In genomic region chr2:170674282-170674681, GRCh38 we compare ENCODE assay signal across 9 cellular contexts. TPM values are rescaled to one million over a fixed set of nuclear protein-coding genes. Genes with fewer than 3 reads are reported as not detected.
"Had no signal": no experiment of that assay in that cellular context is flagged by ENCODE, and none has a peak within 500 bp of the region (broad histone marks: within the 10 kb centered on the region; RNA-seq: fewer than 3 reads in every experiment).

No MANE protein-coding gene starts in this region.

RNA-seq across cellular contexts. Expression of gene SP5, which starts 40.9 kb away (rescaled TPM):
- total RNA-seq: activated B cell treated with CpG ODN at 0.5 μM for 24 hours; activated CD4-positive, alpha-beta memory T cell treated with anti-CD3 and anti-CD28 coated beads for 36 hours; activated CD4-positive, alpha-beta memory T cell treated with anti-CD3 and anti-CD28 coated beads, Interleukin-2, amount 10 ng/mL, durations not matched to agents 7 days and 5 days; activated CD4-positive, alpha-beta T cell treated with anti-CD3 and anti-CD28 coated beads, Interleukin-2, amount 10 ng/mL, durations not matched to agents 7 days and 5 days; activated CD8-positive, alpha-beta memory T cell treated with anti-CD3 and anti-CD28 coated beads for 36 hours; activated CD8-positive, alpha-beta memory T cell treated with anti-CD3 and anti-CD28 coated beads, Interleukin-2, amount 10 ng/mL, durations not matched to agents 7 days and 5 days; activated CD8-positive, alpha-beta T cell treated with anti-CD3 and anti-CD28 coated beads for 36 hours; activated CD8-positive, alpha-beta T cell treated with anti-CD3 and anti-CD28 coated beads, Interleukin-2, amount 10 ng/mL, durations not matched to agents 7 days and 5 days; T-helper 17 cell had no signal
